ENCODE assay signal across 19 cellular contexts in the genomic region with DNA sequence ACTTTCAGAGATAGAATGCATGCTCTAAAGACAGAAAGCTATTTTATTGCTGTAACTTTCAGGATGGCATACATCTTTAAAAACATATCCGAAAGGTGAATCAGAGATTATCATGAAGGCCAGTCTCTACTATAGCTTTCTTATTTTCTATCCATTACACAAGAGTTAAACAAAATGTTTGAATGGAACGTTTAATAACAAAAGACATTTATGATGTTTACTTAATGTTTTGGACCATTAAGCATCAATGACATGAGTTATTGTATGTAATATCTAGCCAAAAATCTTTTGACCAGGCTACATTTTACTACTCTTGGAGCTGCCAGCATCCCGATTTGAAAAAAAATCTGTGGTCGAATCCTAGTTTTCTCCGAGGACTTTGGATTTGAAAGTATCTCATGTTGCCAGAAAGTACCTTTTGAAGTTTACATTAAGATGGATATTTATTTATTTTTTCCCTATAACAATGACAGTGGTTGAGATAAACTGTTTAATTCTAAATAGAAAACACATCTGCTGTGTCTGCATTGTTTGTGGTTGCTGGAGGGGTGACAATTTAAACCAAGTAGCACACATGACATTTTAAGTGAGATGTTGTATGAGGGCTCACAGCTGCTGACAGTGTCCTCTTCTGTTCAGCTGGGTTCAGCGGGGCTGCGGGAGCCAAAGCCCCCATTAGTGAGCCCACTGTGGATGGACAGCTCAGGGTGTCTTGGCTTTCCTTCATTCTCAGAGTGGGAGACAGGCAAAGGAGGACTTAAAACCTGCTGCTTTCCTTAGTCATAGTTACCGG.
DNase-seq lines count a peak whose midpoint lies in the region; ATAC-seq and TF ChIP-seq lines count a peak whose summit lies in the region.
"Had no signal": no experiment of that assay in that cellular context is flagged by ENCODE, and none has a peak within 500 bp of the region (broad histone marks: within the 10 kb centered on the region; RNA-seq: fewer than 3 reads in every experiment).

No MANE protein-coding gene starts in this region.

- intact Hi-C loops in HCT116 (cut with micrococcal nuclease): no loop called here

- TF ChIP-seq POLR2A in HCT116 (IDR thresholded peaks at IDR 0.05; ENCODE audit: borderline replicate concordance, extremely low read depth, insufficient read depth, insufficient read length): no peak

- peaks cover 0 to 10% of the 10 kb centered on the region in 2 experiments; a peak in 1 of 4 replicates for H3K4me1 ChIP-seq in HCT116 (ENCODE audit: control insufficient read depth in 1 of 2, insufficient read depth in 2 of 2, low read length in 2 of 2)
- no peaks in the 10 kb centered on the region for H3K4me1 ChIP-seq in lung (ENCODE audit: control insufficient read depth in 2 of 2, insufficient read depth in 2 of 2, low read length in 2 of 2)
- H3K4me1 ChIP-seq: BLaER1, right atrium auricular region had no signal

- CTCF ChIA-PET in HCT116 (lab: Charles Lee): no interaction called here

- no peak for ATAC-seq in HCT116
- ATAC-seq in lung (ENCODE audit: insufficient read depth, low FRiP score): peak; percentile 19
- ATAC-seq in left lobe of liver: no peak
- ATAC-seq: GM12878; stimulated activated memory B cell treated with anti-CD40 and anti-IgM and Interleukin-4, amounts not matched to agents 10 μg/mL and 1 μg/mL and 100 μg/mL, for 72 hours; T-cell had no signal

- WGBS in lung, 2 donors: 72 to 79% methylated on average over 8 of the region's 8 CpGs

- no peaks in the 10 kb centered on the region for H3K79me2 ChIP-seq in HCT116 (ENCODE audit: insufficient read depth, low read length)

- H3K9me3 ChIP-seq in HCT116 (ENCODE audit: control insufficient read depth in 1 of 2, insufficient read depth in 1 of 2, low read depth in 1 of 2, low read length in 2 of 2): no peaks in the 10 kb centered on the region
- no peaks in the 10 kb centered on the region for H3K9me3 ChIP-seq in lung (ENCODE audit: control insufficient read depth in 2 of 2, insufficient read depth in 1 of 2, low read length in 1 of 2)
- H3K9me3 ChIP-seq: BLaER1, right atrium auricular region, thoracic aorta had no signal

- H3K36me3 ChIP-seq in HCT116 (ENCODE audit: control insufficient read depth in 1 of 2, insufficient read depth in 2 of 2, low read length in 2 of 2) (no peaks in the 10 kb centered on the region), lung (ENCODE audit: control insufficient read depth in 2 of 2, insufficient read depth in 2 of 2, low read length in 2 of 2) (no peaks in the 10 kb centered on the region)
- H3K36me3 ChIP-seq: BLaER1, right atrium auricular region, thoracic aorta had no signal

- TF ChIP-seq RAD21 in HCT116 (IDR thresholded peaks at IDR 0.05; ENCODE audit: low read depth): no peak

- no peak overlapping the region for H2AFZ ChIP-seq in HCT116 (ENCODE audit: low read depth, low read length, poor library complexity, severe bottlenecking)

- RAD21 ChIA-PET in HCT116 (lab: Charles Lee; ENCODE audit: low non-redundant PET in 1 of 2, low total read pairs in 2 of 2, uncharacterized antibody in 2 of 2, unreplicated experiment in 2 of 2): no interaction called here

- no peak for DNase-seq in HCT116 (ENCODE audit: low read depth, low spot score)
- peak; percentile 25 for DNase-seq in amniotic epithelial cell (ENCODE audit: low read depth)
- DNase-seq in lung (ENCODE audit: low spot score): no peak
- DNase-seq in COR-L47 (lab: John Stamatoyannopoulos, UW): no peak
- DNase-seq in NCI-H1436 treated with DMSO at 0.1 percent for 48 hours (lab: John Stamatoyannopoulos, UW): no peak
- no peak for DNase-seq in left lobe of liver (ENCODE audit: low spot score)
- DNase-seq in AG08395 (ENCODE audit: low spot score): no peak
- DNase-seq: activated CD4-positive, alpha-beta T cell treated with anti-CD3 and anti-CD28 coated beads for 4 hours; activated naive CD8-positive, alpha-beta T cell treated with anti-CD3 and anti-CD28 coated beads, Interleukin-2, amount 10 ng/mL, durations not matched to agents 7 days and 5 days; GF-D8; NCI-H1092; NCI-H524; SHP77; T-cell had no signal

- no peaks in the 10 kb centered on the region for H3K9me2 ChIP-seq in HCT116 (ENCODE audit: insufficient read depth)

- H3K27ac ChIP-seq in HCT116 (ENCODE audit: low read depth, low read length) (peak overlapping the region; percentile 32; the same call in 1 of the 2 replicates), lung (ENCODE audit: low read depth in 1 of 2, low read length in 1 of 2) (no peak overlapping the region)
- H3K27ac ChIP-seq: BLaER1, right atrium auricular region had no signal

- TF ChIP-seq CTCF in HCT116 (IDR thresholded peaks at IDR 0.05 in 2 of 3, conservative IDR thresholded peaks at IDR 0.05 in 1 of 3; ENCODE audit: borderline replicate concordance in 1 of 3, insufficient read depth in 1 of 3, low read depth in 2 of 3, low read length in 2 of 3): no peak
- no peak for TF ChIP-seq CTCF in lung (IDR thresholded peaks at IDR 0.05; ENCODE audit: control extremely low read depth, extremely low read depth)

- H3K9ac ChIP-seq in HCT116 (ENCODE audit: low read length): no peak overlapping the region
- H3K9ac ChIP-seq: BLaER1 had no signal

- H3K4me3 ChIP-seq in HCT116 (replicated peaks in 1 of 2; ENCODE audit: low read depth in 1 of 2, low read length in 2 of 2) (no peak overlapping the region), lung (no peak overlapping the region)
- H3K4me3 ChIP-seq: BLaER1, GM12878, right atrium auricular region had no signal

- H3K4me2 ChIP-seq in HCT116 (ENCODE audit: low read length): no peak overlapping the region
- H3K4me2 ChIP-seq: BLaER1 had no signal

- BruUV-seq in HCT116 (replicated peaks; lab: Mats Ljungman, UMichigan): no TSS peak

- POLR2A ChIA-PET in HCT116 (lab: Charles Lee): no interaction called here

- H3K27me3 ChIP-seq in HCT116 (ENCODE audit: insufficient read depth, low read length): no peaks in the 10 kb centered on the region
- H3K27me3 ChIP-seq in lung (ENCODE audit: control insufficient read depth, insufficient read depth): no peaks in the 10 kb centered on the region
- H3K27me3 ChIP-seq: BLaER1, right atrium auricular region had no signal

- no peaks in the 10 kb centered on the region for H4K20me1 ChIP-seq in HCT116 (ENCODE audit: insufficient read depth)
- H4K20me1 ChIP-seq: BLaER1 had no signal

TF ChIP-seq in HCT116, 20 proteins besides CTCF, POLR2A, EP300 and RAD21:
- TF ChIP-seq CEBPB (IDR thresholded peaks at IDR 0.05; ENCODE audit: low read depth): no peak
- TF ChIP-seq CBX3 (IDR thresholded peaks at IDR 0.05; ENCODE audit: low read depth): no peak
- no peak for TF ChIP-seq ZFX (IDR thresholded peaks at IDR 0.05)
- no peak for TF ChIP-seq ZNF274 (IDR thresholded peaks at IDR 0.05; ENCODE audit: low read depth, low read length)
- TF ChIP-seq SP1 (IDR thresholded peaks at IDR 0.05; ENCODE audit: low read depth): no peak
- TF ChIP-seq, protein P1, sequence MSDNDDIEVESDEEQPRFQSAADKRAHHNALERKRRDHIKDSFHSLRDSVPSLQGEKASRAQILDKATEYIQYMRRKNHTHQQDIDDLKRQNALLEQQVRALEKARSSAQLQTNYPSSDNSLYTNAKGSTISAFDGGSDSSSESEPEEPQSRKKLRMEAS (IDR thresholded peaks at IDR 0.05): no peak
- TF ChIP-seq TCF7L2 (IDR thresholded peaks at IDR 0.05; ENCODE audit: borderline replicate concordance, extremely low read depth, insufficient read depth, insufficient read length): no peak
- no peak for TF ChIP-seq JUND (IDR thresholded peaks at IDR 0.05)
- TF ChIP-seq, protein P2, sequence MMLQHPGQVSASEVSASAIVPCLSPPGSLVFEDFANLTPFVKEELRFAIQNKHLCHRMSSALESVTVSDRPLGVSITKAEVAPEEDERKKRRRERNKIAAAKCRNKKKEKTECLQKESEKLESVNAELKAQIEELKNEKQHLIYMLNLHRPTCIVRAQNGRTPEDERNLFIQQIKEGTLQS (IDR thresholded peaks at IDR 0.05): no peak
- TF ChIP-seq EGR1 (IDR thresholded peaks at IDR 0.05; ENCODE audit: low read depth): no peak
- no peak for TF ChIP-seq FOSL1 (IDR thresholded peaks at IDR 0.05; ENCODE audit: low read depth)
- TF ChIP-seq ELF1 (IDR thresholded peaks at IDR 0.05; ENCODE audit: borderline replicate concordance, low read depth): no peak
- TF ChIP-seq, protein P3, sequence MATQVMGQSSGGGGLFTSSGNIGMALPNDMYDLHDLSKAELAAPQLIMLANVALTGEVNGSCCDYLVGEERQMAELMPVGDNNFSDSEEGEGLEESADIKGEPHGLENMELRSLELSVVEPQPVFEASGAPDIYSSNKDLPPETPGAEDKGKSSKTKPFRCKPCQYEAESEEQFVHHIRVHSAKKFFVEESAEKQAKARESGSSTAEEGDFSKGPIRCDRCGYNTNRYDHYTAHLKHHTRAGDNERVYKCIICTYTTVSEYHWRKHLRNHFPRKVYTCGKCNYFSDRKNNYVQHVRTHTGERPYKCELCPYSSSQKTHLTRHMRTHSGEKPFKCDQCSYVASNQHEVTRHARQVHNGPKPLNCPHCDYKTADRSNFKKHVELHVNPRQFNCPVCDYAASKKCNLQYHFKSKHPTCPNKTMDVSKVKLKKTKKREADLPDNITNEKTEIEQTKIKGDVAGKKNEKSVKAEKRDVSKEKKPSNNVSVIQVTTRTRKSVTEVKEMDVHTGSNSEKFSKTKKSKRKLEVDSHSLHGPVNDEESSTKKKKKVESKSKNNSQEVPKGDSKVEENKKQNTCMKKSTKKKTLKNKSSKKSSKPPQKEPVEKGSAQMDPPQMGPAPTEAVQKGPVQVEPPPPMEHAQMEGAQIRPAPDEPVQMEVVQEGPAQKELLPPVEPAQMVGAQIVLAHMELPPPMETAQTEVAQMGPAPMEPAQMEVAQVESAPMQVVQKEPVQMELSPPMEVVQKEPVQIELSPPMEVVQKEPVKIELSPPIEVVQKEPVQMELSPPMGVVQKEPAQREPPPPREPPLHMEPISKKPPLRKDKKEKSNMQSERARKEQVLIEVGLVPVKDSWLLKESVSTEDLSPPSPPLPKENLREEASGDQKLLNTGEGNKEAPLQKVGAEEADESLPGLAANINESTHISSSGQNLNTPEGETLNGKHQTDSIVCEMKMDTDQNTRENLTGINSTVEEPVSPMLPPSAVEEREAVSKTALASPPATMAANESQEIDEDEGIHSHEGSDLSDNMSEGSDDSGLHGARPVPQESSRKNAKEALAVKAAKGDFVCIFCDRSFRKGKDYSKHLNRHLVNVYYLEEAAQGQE (IDR thresholded peaks at IDR 0.05; ENCODE audit: low read depth): no peak
